1 cellular context compared by ENCODE assay signal in genomic region chr11:86755196-86755595, GRCh38.
TF ChIP-seq lines count a peak whose summit lies in the region.

No MANE protein-coding gene starts in this region.

TF ChIP-seq in SK-N-SH, 30 proteins besides CTCF, POLR2A, EP300 and RAD21 (continued from another document):
- TF ChIP-seq GABPA (IDR thresholded peaks at IDR 0.05; ENCODE audit: low read depth) (no peak), SMC3 (IDR thresholded peaks at IDR 0.05; ENCODE audit: low read depth, low read length) (no peak), FOXM1 (IDR thresholded peaks at IDR 0.05; ENCODE audit: low read depth) (no peak), PBX3 (IDR thresholded peaks at IDR 0.05) (peak; percentile 35; the same call in 1 of the 2 replicates), ZBTB33 (IDR thresholded peaks at IDR 0.05; ENCODE audit: borderline replicate concordance, low read depth) (no peak), YY1 (IDR thresholded peaks at IDR 0.05; ENCODE audit: low read depth) (no peak), TAF1 (IDR thresholded peaks at IDR 0.05; ENCODE audit: borderline replicate concordance, low read depth, low read length) (no peak), TCF12 (IDR thresholded peaks at IDR 0.05) (peak; percentile 46; the same call in 1 of the 2 replicates), EZH2phosphoT487 (IDR thresholded peaks at IDR 0.05; ENCODE audit: borderline replicate concordance, low read depth) (no peak), JUND (IDR thresholded peaks at IDR 0.05) (no peak)
